In genomic region chr6:122491915-122492537, GRCh38 we compare ENCODE assay signal across 8 cellular contexts. TPM values are rescaled to one million over a fixed set of nuclear protein-coding genes. Genes with fewer than 3 reads are reported as not detected.
DNase-seq lines count a peak whose midpoint lies in the region; ATAC-seq and TF ChIP-seq lines count a peak whose summit lies in the region.

No MANE protein-coding gene starts in this region.

- no peak overlapping the region for H3K27ac Mint-ChIP-seq in activated naive CD4-positive, alpha-beta T cell treated with anti-CD3 and anti-CD28 coated beads, Interleukin-2, amount 10 ng/mL, durations not matched to agents 7 days and 5 days
- peak overlapping the region; percentile 11 for H3K27ac Mint-ChIP-seq in glutamatergic neuron (ENCODE audit: unreplicated experiment)

- no peak overlapping the region for H3K4me3 Mint-ChIP-seq in activated naive CD4-positive, alpha-beta T cell treated with anti-CD3 and anti-CD28 coated beads, Interleukin-2, amount 10 ng/mL, durations not matched to agents 7 days and 5 days
- peak overlapping the region; percentile 9 for H3K4me3 Mint-ChIP-seq in glutamatergic neuron (ENCODE audit: unreplicated experiment)

- POLR2A ChIA-PET in SK-N-SH (lab: Yijun Ruan, JAX) = no interaction called here

- ATAC-seq in HG02623 (IDR thresholded peaks at IDR 0.05; ENCODE audit: unreplicated experiment) = peak; percentile 96

- H3K4me1 ChIP-seq in SK-N-SH (ENCODE audit: control insufficient read depth in 1 of 2, insufficient read depth in 2 of 2, low read depth in 1 of 2, low read length in 1 of 2) = no peaks in the 10 kb centered on the region

- H3K9ac ChIP-seq in SK-N-SH = no peak overlapping the region

- no peak for TF ChIP-seq POLR2A in NB4 (IDR thresholded peaks at IDR 0.05; ENCODE audit: extremely low read depth, insufficient read length)

- no peaks in the 10 kb centered on the region for H3K9me2 ChIP-seq in SK-N-SH

- no peaks in the 10 kb centered on the region for H3F3A ChIP-seq in SK-N-SH (replicated peaks; ENCODE audit: insufficient read depth)

- H3K4me1 Mint-ChIP-seq in activated naive CD4-positive, alpha-beta T cell treated with anti-CD3 and anti-CD28 coated beads, Interleukin-2, amount 10 ng/mL, durations not matched to agents 7 days and 5 days = peaks cover 20% of the 10 kb centered on the region
- peaks cover 8% of the 10 kb centered on the region for H3K4me1 Mint-ChIP-seq in glutamatergic neuron (ENCODE audit: low read depth, unreplicated experiment)

- no peak overlapping the region for H3K4me2 ChIP-seq in SK-N-SH

- WGBS in SK-N-SH (ENCODE audit: low lambda C conversion rate) = 18% methylated on average over 7 of the region's 7 CpGs

- no peaks in the 10 kb centered on the region for H3K9me3 ChIP-seq in SK-N-SH

- TF ChIP-seq EP300 in SK-N-SH (IDR thresholded peaks at IDR 0.05; ENCODE audit: borderline replicate concordance in 1 of 2, low read depth in 1 of 2, low read length in 1 of 2) = no peak

- H4K20me1 ChIP-seq in SK-N-SH (ENCODE audit: insufficient read depth) = no peaks in the 10 kb centered on the region

- in situ Hi-C loops in GM13976 (cut with MboI; ENCODE audit: low sequenced_read_pairs, unreplicated experiment) = no loop called here

- H3K27ac ChIP-seq in SK-N-SH (ENCODE audit: low read depth in 2 of 2, low read length in 1 of 2) = no peak overlapping the region

- peaks cover 11% of the 10 kb centered on the region for H3K9me3 Mint-ChIP-seq in activated naive CD4-positive, alpha-beta T cell treated with anti-CD3 and anti-CD28 coated beads, Interleukin-2, amount 10 ng/mL, durations not matched to agents 7 days and 5 days
- H3K9me3 Mint-ChIP-seq in glutamatergic neuron (ENCODE audit: unreplicated experiment) = peaks cover 9% of the 10 kb centered on the region

- H3K79me2 ChIP-seq in SK-N-SH (ENCODE audit: insufficient read depth) = no peaks in the 10 kb centered on the region

- peaks cover 6% of the 10 kb centered on the region for H3K36me3 Mint-ChIP-seq in activated naive CD4-positive, alpha-beta T cell treated with anti-CD3 and anti-CD28 coated beads, Interleukin-2, amount 10 ng/mL, durations not matched to agents 7 days and 5 days
- peaks cover 25% of the 10 kb centered on the region for H3K36me3 Mint-ChIP-seq in glutamatergic neuron (ENCODE audit: unreplicated experiment)

- DNase-seq in GM13976 (ENCODE audit: low spot score) (peak; percentile 47), NB4 (ENCODE audit: low read depth) (peak; percentile 73), SK-N-SH (peak; percentile 70), glutamatergic neuron (peak; percentile 77), pulmonary artery endothelial cell (ENCODE audit: low read depth, low spot score) (peak; percentile 32), T1000 (lab: John Stamatoyannopoulos, UW) (no peak)
- peak; percentile 83 for DNase-seq in activated naive CD4-positive, alpha-beta T cell treated with anti-CD3 and anti-CD28 coated beads, Interleukin-2, amount 10 ng/mL, durations not matched to agents 7 days and 5 days

- no peak overlapping the region for H3K4me3 ChIP-seq in NB4 (ENCODE audit: low read depth, low read length)
- H3K4me3 ChIP-seq in SK-N-SH (ENCODE audit: low read depth in 2 of 2, low read length in 1 of 2) = no peak overlapping the region; a peak in 1 of 4 replicates

- H3K27me3 Mint-ChIP-seq in activated naive CD4-positive, alpha-beta T cell treated with anti-CD3 and anti-CD28 coated beads, Interleukin-2, amount 10 ng/mL, durations not matched to agents 7 days and 5 days = peaks cover 12% of the 10 kb centered on the region
- H3K27me3 Mint-ChIP-seq in glutamatergic neuron (ENCODE audit: unreplicated experiment) = no peaks in the 10 kb centered on the region

- no peaks in the 10 kb centered on the region for H3K27me3 ChIP-seq in SK-N-SH (ENCODE audit: insufficient read depth)

- H2AFZ ChIP-seq in SK-N-SH (ENCODE audit: low read depth) = no peak overlapping the region

- no peaks in the 10 kb centered on the region for H3K36me3 ChIP-seq in SK-N-SH (replicated peaks in 1 of 2; ENCODE audit: control insufficient read depth in 1 of 2, insufficient read depth in 2 of 2, low read length in 1 of 2)

- TF ChIP-seq RAD21 in SK-N-SH (IDR thresholded peaks at IDR 0.05; ENCODE audit: low read length) = peak; percentile 87

- TF ChIP-seq CTCF in GM13976 (IDR thresholded peaks at IDR 0.05; ENCODE audit: borderline replicate concordance, control extremely low read depth, extremely low read depth, insufficient read depth, missing control alignments) (peak; percentile 69), NB4 (IDR thresholded peaks at IDR 0.05; ENCODE audit: low read depth, low read length) (peak; percentile 95), SK-N-SH (IDR thresholded peaks at IDR 0.05) (peak; percentile 93), glutamatergic neuron (IDR thresholded peaks at IDR 0.05; ENCODE audit: partially characterized antibody, unreplicated experiment) (peak; percentile 59)

- CTCF ChIA-PET in SK-N-SH (lab: Yijun Ruan, JAX) = interaction anchor here (0.5 to 9.9 kb wide), 49 partner anchors 9 to 1228 kb away, joined by 3 to 215 read pairs (median 4); partner anchors contain the start of genes HSF2, PKIB and SERINC1
- CTCF ChIA-PET in activated naive CD4-positive, alpha-beta T cell treated with anti-CD3 and anti-CD28 coated beads, Interleukin-2, amount 10 ng/mL, durations not matched to agents 7 days and 5 days (lab: Charles Lee) = interaction anchor here (0.6 to 8.9 kb wide), 19 partner anchors 10 to 808 kb away, joined by 3 to 172 read pairs (median 4); no protein-coding TSS in a partner anchor

TF ChIP-seq in SK-N-SH, 30 proteins besides CTCF, POLR2A, EP300 and RAD21:
- TF ChIP-seq MXI1 (IDR thresholded peaks at IDR 0.05; ENCODE audit: low read depth, low read length) (no peak), SMC3 (IDR thresholded peaks at IDR 0.05; ENCODE audit: low read depth, low read length) (peak; percentile 53), TCF12 (IDR thresholded peaks at IDR 0.05) (no peak), FOXM1 (IDR thresholded peaks at IDR 0.05; ENCODE audit: low read depth) (no peak)
- TF ChIP-seq, protein P1, sequence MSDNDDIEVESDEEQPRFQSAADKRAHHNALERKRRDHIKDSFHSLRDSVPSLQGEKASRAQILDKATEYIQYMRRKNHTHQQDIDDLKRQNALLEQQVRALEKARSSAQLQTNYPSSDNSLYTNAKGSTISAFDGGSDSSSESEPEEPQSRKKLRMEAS (IDR thresholded peaks at IDR 0.05; ENCODE audit: low read depth) = no peak
- TF ChIP-seq, protein P2, sequence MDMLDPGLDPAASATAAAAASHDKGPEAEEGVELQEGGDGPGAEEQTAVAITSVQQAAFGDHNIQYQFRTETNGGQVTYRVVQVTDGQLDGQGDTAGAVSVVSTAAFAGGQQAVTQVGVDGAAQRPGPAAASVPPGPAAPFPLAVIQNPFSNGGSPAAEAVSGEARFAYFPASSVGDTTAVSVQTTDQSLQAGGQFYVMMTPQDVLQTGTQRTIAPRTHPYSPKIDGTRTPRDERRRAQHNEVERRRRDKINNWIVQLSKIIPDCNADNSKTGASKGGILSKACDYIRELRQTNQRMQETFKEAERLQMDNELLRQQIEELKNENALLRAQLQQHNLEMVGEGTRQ (IDR thresholded peaks at IDR 0.05; ENCODE audit: borderline replicate concordance, low read depth, low read length) = no peak

RNA-seq across cellular contexts. Expression of gene SERINC1, which starts 20.4 kb away (rescaled TPM):
- polyA plus RNA-seq in SK-N-SH (2012; rRNA removed) = 55.2 and 93.1 TPM in 2 replicates
- polyA plus RNA-seq in SK-N-SH (2012; cell fraction: cytosol; rRNA removed) = 101 and 111 TPM in 2 replicates
- polyA plus RNA-seq in SK-N-SH (2012; cell fraction: nucleus; rRNA removed) = 13.0 and 37.4 TPM in 2 replicates
- total RNA-seq in glutamatergic neuron (ENCODE audit: unreplicated experiment) (300 TPM), pulmonary artery endothelial cell (143 and 194 TPM in 2 replicates)
